23 cellular contexts compared by ENCODE assay signal in the genomic region with DNA sequence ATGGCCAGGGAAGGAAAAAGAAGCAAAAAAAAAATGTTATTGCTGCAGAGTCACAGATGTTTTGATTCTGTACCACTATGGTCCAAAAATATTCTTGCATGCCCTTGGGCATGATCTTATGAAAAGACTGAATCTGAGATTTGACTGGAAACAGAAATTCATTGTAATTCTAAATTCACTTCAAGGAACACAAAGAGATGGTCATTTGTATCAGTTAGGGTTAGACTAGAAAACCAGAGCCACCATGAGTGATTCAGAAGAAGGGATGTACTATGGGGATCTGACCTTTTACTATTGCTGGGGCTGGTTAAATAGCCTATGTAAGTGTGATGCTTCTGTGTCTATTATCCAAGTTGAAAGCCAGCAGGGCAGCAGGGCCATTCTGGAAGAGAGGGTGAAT. TPM values are rescaled to one million over a fixed set of nuclear protein-coding genes. Genes with fewer than 3 reads are reported as not detected.
DNase-seq lines count a peak whose midpoint lies in the region; TF ChIP-seq lines count a peak whose summit lies in the region.
"Had no signal": no experiment of that assay in that cellular context is flagged by ENCODE, and none has a peak within 500 bp of the region (broad histone marks: within the 10 kb centered on the region; RNA-seq: fewer than 3 reads in every experiment).

No MANE protein-coding gene starts in this region.

- no peak overlapping the region for H3K4me3 ChIP-seq in KMS-11 (IDR thresholded peaks at IDR 0.05; ENCODE audit: insufficient read depth, low read depth, low read length)
- H3K4me3 ChIP-seq: A549; BLaER1 treated with 17β-estradiol and CSF1 and Interleukin-3, amounts not matched to agents 10 nM and 100 nM; GM12878; GM23248 had no signal

- H3K27ac Mint-ChIP-seq in neural crest cell (ENCODE audit: unreplicated experiment) = no peak overlapping the region
- H3K27ac Mint-ChIP-seq: CD14-positive monocyte; CD4-positive, alpha-beta T cell; CD8-positive, alpha-beta memory T cell had no signal

- H3K36me3 ChIP-seq in KMS-11 (ENCODE audit: insufficient read depth) = no peaks in the 10 kb centered on the region; the same call in 1 of the 2 replicates
- H3K36me3 ChIP-seq: BE2C; BLaER1 treated with 17β-estradiol and CSF1 and Interleukin-3, amounts not matched to agents 10 nM and 100 nM had no signal

- H3K4me2 ChIP-seq in KMS-11 = peak overlapping the region; percentile 33; the same call in 1 of the 2 replicates
- H3K4me2 ChIP-seq: A549; BLaER1 treated with 17β-estradiol and CSF1 and Interleukin-3, amounts not matched to agents 10 nM and 100 nM had no signal

- no peak overlapping the region for H2AFZ ChIP-seq in KMS-11 (ENCODE audit: low read depth)
- H2AFZ ChIP-seq: GM23248 had no signal

- no peak for TF ChIP-seq CTCF in KMS-11 (conservative IDR thresholded peaks at IDR 0.05; ENCODE audit: low read depth, low read length)
- no peak for TF ChIP-seq CTCF in neural crest cell (conservative IDR thresholded peaks at IDR 0.05)

- peak overlapping the region; percentile 58 for H3K4me3 Mint-ChIP-seq in neural crest cell
- H3K4me3 Mint-ChIP-seq: CD4-positive, alpha-beta T cell; CD8-positive, alpha-beta memory T cell had no signal

- H3K27me3 Mint-ChIP-seq in neural crest cell (ENCODE audit: low read depth) = peaks cover 32% of the 10 kb centered on the region

- peaks cover 63% of the 10 kb centered on the region for H3K79me2 ChIP-seq in KMS-11 (ENCODE audit: insufficient read depth, low read depth)

- H3K4me1 Mint-ChIP-seq in neural crest cell = peaks cover 42% of the 10 kb centered on the region

- peaks cover 18% of the 10 kb centered on the region for H3K9me3 Mint-ChIP-seq in neural crest cell

- H4K20me1 ChIP-seq in KMS-11 (ENCODE audit: insufficient read depth) = no peaks in the 10 kb centered on the region
- H4K20me1 ChIP-seq: BLaER1 treated with 17β-estradiol and CSF1 and Interleukin-3, amounts not matched to agents 10 nM and 100 nM had no signal

- DNase-seq in epidermal melanocyte (ENCODE audit: insufficient read length, low spot score) (peak; percentile 34), neural crest cell (ENCODE audit: low read depth, low spot score) (no peak), NCI-H774 (lab: John Stamatoyannopoulos, UW) (no peak), T-helper 1 cell (no peak), amygdala (lab: John Stamatoyannopoulos, UW) (no peak)
- DNase-seq: 8988T; ACHN; AML-193; BE2C; CD4-positive, alpha-beta T cell; CD8-positive, alpha-beta memory T cell; DMS 273 treated with DMSO at 0.1 percent for 48 hours; DMS79; EL; GDM1; GM23248; H7; HCEC 1CT had no signal

- peaks cover 33% of the 10 kb centered on the region for H3K36me3 Mint-ChIP-seq in neural crest cell (ENCODE audit: low read depth)
- H3K36me3 Mint-ChIP-seq: CD8-positive, alpha-beta memory T cell had no signal

- no peak overlapping the region for H3K9ac ChIP-seq in KMS-11
- H3K9ac ChIP-seq: BLaER1 treated with 17β-estradiol and CSF1 and Interleukin-3, amounts not matched to agents 10 nM and 100 nM; GM23248 had no signal

- H3K4me1 ChIP-seq in KMS-11 (ENCODE audit: low read depth, poor library complexity, severe bottlenecking) = peaks cover 40% of the 10 kb centered on the region
- H3K4me1 ChIP-seq: A549, BE2C had no signal

- no peaks in the 10 kb centered on the region for H3K27me3 ChIP-seq in KMS-11 (ENCODE audit: insufficient read depth, low read depth)
- H3K27me3 ChIP-seq: BLaER1 treated with 17β-estradiol and CSF1 and Interleukin-3, amounts not matched to agents 10 nM and 100 nM had no signal

- H3K27ac ChIP-seq in KMS-11 = no peak overlapping the region
- H3K27ac ChIP-seq: A549; BLaER1 treated with 17β-estradiol and CSF1 and Interleukin-3, amounts not matched to agents 10 nM and 100 nM; GM23248 had no signal

RNA-seq across cellular contexts. Expression of gene TMTC1, which starts 5.2 kb away (rescaled TPM):
- 13.1 and 13.2 TPM in 2 replicates for total RNA-seq in neural crest cell
- total RNA-seq: CD4-positive, alpha-beta T cell; CD8-positive, alpha-beta memory T cell had no signal
